1 cellular context compared by ENCODE assay signal in the genomic region with DNA sequence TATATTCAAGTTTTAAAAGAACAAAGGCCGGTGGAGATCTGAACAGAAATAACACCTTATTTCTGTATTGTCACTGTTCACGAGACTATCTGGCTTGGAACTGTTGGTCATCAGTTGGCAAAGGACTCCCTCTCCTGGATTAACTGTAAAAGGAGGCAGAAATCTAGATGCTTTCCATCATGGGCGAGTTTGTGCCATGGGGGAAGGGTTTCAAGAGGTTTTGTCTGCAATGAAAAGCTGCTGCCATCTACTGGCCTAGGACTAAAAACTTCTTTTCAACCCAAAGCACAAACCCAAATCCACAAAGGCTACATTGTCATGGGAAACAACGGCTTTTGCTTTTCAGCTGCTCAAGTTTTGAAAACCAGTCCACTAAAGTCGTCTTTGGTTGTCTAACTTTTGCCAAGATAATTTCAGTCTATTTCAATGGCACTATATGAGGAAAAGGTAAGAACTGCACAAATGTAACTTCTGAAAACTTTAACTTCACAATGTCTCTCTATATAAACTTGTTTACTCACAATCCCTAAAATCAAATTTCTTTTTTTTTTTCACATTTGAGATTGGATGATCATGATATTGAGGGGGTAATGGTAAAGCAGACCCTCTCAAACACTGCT.
TF ChIP-seq lines count a peak whose summit lies in the region.

No MANE protein-coding gene starts in this region.

TF ChIP-seq in HepG2, 621 proteins besides CTCF, POLR2A, EP300 and RAD21 (continued from another document):
- TF ChIP-seq, protein P1, sequence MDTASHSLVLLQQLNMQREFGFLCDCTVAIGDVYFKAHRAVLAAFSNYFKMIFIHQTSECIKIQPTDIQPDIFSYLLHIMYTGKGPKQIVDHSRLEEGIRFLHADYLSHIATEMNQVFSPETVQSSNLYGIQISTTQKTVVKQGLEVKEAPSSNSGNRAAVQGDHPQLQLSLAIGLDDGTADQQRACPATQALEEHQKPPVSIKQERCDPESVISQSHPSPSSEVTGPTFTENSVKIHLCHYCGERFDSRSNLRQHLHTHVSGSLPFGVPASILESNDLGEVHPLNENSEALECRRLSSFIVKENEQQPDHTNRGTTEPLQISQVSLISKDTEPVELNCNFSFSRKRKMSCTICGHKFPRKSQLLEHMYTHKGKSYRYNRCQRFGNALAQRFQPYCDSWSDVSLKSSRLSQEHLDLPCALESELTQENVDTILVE (CRISPR knock-in tag; IDR thresholded peaks at IDR 0.05) = 0 out of 2 replicates have a peak, but pooled peaks have one; percentile 35
- no peak for TF ChIP-seq ZNF136 (CRISPR knock-in tag; IDR thresholded peaks at IDR 0.05; ENCODE audit: low read depth)
- TF ChIP-seq, protein P2, sequence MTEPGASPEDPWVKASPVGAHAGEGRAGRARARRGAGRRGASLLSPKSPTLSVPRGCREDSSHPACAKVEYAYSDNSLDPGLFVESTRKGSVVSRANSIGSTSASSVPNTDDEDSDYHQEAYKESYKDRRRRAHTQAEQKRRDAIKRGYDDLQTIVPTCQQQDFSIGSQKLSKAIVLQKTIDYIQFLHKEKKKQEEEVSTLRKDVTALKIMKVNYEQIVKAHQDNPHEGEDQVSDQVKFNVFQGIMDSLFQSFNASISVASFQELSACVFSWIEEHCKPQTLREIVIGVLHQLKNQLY (CRISPR knock-in tag; IDR thresholded peaks at IDR 0.05) = no peak
- TF ChIP-seq, protein P3, sequence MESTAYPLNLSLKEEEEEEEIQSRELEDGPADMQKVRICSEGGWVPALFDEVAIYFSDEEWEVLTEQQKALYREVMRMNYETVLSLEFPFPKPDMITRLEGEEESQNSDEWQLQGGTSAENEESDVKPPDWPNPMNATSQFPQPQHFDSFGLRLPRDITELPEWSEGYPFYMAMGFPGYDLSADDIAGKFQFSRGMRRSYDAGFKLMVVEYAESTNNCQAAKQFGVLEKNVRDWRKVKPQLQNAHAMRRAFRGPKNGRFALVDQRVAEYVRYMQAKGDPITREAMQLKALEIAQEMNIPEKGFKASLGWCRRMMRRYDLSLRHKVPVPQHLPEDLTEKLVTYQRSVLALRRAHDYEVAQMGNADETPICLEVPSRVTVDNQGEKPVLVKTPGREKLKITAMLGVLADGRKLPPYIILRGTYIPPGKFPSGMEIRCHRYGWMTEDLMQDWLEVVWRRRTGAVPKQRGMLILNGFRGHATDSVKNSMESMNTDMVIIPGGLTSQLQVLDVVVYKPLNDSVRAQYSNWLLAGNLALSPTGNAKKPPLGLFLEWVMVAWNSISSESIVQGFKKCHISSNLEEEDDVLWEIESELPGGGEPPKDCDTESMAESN (CRISPR knock-in tag; conservative IDR thresholded peaks at IDR 0.05) = no peak
- no peak for TF ChIP-seq NFIB (CRISPR knock-in tag; IDR thresholded peaks at IDR 0.05; ENCODE audit: borderline replicate concordance)
- peak; percentile 37 for TF ChIP-seq SAP130 (CRISPR knock-in tag; IDR thresholded peaks at IDR 0.05; ENCODE audit: low read depth)
- no peak for TF ChIP-seq ZNF12 (CRISPR knock-in tag; IDR thresholded peaks at IDR 0.05)
- TF ChIP-seq NFE2L2 (IDR thresholded peaks at IDR 0.05; ENCODE audit: low read length) = no peak
- no peak for TF ChIP-seq SYNCRIP (IDR thresholded peaks at IDR 0.05; ENCODE audit: insufficient read depth, low read depth, low read length)
- no peak for TF ChIP-seq ONECUT2 (CRISPR knock-in tag; IDR thresholded peaks at IDR 0.05)
- no peak for TF ChIP-seq ZNF558 (CRISPR knock-in tag; IDR thresholded peaks at IDR 0.05; ENCODE audit: borderline replicate concordance)
- TF ChIP-seq, protein P4, sequence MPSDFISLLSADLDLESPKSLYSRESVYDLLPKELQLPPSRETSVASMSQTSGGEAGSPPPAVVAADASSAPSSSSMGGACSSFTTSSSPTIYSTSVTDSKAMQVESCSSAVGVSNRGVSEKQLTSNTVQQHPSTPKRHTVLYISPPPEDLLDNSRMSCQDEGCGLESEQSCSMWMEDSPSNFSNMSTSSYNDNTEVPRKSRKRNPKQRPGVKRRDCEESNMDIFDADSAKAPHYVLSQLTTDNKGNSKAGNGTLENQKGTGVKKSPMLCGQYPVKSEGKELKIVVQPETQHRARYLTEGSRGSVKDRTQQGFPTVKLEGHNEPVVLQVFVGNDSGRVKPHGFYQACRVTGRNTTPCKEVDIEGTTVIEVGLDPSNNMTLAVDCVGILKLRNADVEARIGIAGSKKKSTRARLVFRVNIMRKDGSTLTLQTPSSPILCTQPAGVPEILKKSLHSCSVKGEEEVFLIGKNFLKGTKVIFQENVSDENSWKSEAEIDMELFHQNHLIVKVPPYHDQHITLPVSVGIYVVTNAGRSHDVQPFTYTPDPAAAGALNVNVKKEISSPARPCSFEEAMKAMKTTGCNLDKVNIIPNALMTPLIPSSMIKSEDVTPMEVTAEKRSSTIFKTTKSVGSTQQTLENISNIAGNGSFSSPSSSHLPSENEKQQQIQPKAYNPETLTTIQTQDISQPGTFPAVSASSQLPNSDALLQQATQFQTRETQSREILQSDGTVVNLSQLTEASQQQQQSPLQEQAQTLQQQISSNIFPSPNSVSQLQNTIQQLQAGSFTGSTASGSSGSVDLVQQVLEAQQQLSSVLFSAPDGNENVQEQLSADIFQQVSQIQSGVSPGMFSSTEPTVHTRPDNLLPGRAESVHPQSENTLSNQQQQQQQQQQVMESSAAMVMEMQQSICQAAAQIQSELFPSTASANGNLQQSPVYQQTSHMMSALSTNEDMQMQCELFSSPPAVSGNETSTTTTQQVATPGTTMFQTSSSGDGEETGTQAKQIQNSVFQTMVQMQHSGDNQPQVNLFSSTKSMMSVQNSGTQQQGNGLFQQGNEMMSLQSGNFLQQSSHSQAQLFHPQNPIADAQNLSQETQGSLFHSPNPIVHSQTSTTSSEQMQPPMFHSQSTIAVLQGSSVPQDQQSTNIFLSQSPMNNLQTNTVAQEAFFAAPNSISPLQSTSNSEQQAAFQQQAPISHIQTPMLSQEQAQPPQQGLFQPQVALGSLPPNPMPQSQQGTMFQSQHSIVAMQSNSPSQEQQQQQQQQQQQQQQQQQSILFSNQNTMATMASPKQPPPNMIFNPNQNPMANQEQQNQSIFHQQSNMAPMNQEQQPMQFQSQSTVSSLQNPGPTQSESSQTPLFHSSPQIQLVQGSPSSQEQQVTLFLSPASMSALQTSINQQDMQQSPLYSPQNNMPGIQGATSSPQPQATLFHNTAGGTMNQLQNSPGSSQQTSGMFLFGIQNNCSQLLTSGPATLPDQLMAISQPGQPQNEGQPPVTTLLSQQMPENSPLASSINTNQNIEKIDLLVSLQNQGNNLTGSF (CRISPR knock-in tag; IDR thresholded peaks at IDR 0.05) = no peak
- TF ChIP-seq ZFP36L2 (CRISPR knock-in tag; IDR thresholded peaks at IDR 0.05) = no peak
- peak; percentile 45; the same call in 1 of the 2 replicates for TF ChIP-seq MED1 (CRISPR knock-in tag; IDR thresholded peaks at IDR 0.05)
- no peak for TF ChIP-seq AGO2 (optimal IDR thresholded peaks at IDR 0.05; ENCODE audit: low read depth, low read length)
- TF ChIP-seq TBX2 (CRISPR knock-in tag; IDR thresholded peaks at IDR 0.05; ENCODE audit: borderline replicate concordance) = no peak
- TF ChIP-seq, protein P5, sequence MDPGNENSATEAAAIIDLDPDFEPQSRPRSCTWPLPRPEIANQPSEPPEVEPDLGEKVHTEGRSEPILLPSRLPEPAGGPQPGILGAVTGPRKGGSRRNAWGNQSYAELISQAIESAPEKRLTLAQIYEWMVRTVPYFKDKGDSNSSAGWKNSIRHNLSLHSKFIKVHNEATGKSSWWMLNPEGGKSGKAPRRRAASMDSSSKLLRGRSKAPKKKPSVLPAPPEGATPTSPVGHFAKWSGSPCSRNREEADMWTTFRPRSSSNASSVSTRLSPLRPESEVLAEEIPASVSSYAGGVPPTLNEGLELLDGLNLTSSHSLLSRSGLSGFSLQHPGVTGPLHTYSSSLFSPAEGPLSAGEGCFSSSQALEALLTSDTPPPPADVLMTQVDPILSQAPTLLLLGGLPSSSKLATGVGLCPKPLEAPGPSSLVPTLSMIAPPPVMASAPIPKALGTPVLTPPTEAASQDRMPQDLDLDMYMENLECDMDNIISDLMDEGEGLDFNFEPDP (CRISPR knock-in tag; conservative IDR thresholded peaks at IDR 0.05) = no peak
- TF ChIP-seq ZNF430 (CRISPR knock-in tag; IDR thresholded peaks at IDR 0.05) = no peak
- TF ChIP-seq FOSL2 (CRISPR knock-in tag; IDR thresholded peaks at IDR 0.05) = no peak
- TF ChIP-seq ATM (IDR thresholded peaks at IDR 0.05; ENCODE audit: borderline replicate concordance) = no peak
- no peak for TF ChIP-seq ZKSCAN5 (CRISPR knock-in tag; IDR thresholded peaks at IDR 0.05)
- no peak for TF ChIP-seq ZNF788 (CRISPR knock-in tag; IDR thresholded peaks at IDR 0.05; ENCODE audit: borderline replicate concordance)
- TF ChIP-seq NFKBIZ (CRISPR knock-in tag; IDR thresholded peaks at IDR 0.05) = no peak
- TF ChIP-seq ZKSCAN8 (CRISPR knock-in tag; IDR thresholded peaks at IDR 0.05; ENCODE audit: borderline replicate concordance) = peak; percentile 63; the same call in 1 of the 2 replicates
- TF ChIP-seq KLF16 (CRISPR knock-in tag; IDR thresholded peaks at IDR 0.05) = no peak
- TF ChIP-seq KLF6 (CRISPR knock-in tag; IDR thresholded peaks at IDR 0.05) = no peak
- TF ChIP-seq RXRB (CRISPR knock-in tag; IDR thresholded peaks at IDR 0.05; ENCODE audit: borderline replicate concordance) = no peak
- TF ChIP-seq HOXA5 (CRISPR knock-in tag; IDR thresholded peaks at IDR 0.05) = peak; percentile 40; the same call in 1 of the 2 replicates
- TF ChIP-seq HNRNPUL1 (IDR thresholded peaks at IDR 0.05; ENCODE audit: low read depth, low read length) = no peak
- TF ChIP-seq KLF15 (CRISPR knock-in tag; IDR thresholded peaks at IDR 0.05; ENCODE audit: borderline replicate concordance) = no peak
- no peak for TF ChIP-seq ZSCAN21 (CRISPR knock-in tag; IDR thresholded peaks at IDR 0.05; ENCODE audit: borderline replicate concordance)
- TF ChIP-seq ZNF17 (CRISPR knock-in tag; IDR thresholded peaks at IDR 0.05) = no peak
- TF ChIP-seq HNRNPH1 (optimal IDR thresholded peaks at IDR 0.05; ENCODE audit: low read depth, low read length) = no peak
- TF ChIP-seq FOXO1 (CRISPR knock-in tag; IDR thresholded peaks at IDR 0.05) = no peak
- no peak for TF ChIP-seq POLR2G (IDR thresholded peaks at IDR 0.05; ENCODE audit: low read depth, low read length)
- TF ChIP-seq, protein P6, sequence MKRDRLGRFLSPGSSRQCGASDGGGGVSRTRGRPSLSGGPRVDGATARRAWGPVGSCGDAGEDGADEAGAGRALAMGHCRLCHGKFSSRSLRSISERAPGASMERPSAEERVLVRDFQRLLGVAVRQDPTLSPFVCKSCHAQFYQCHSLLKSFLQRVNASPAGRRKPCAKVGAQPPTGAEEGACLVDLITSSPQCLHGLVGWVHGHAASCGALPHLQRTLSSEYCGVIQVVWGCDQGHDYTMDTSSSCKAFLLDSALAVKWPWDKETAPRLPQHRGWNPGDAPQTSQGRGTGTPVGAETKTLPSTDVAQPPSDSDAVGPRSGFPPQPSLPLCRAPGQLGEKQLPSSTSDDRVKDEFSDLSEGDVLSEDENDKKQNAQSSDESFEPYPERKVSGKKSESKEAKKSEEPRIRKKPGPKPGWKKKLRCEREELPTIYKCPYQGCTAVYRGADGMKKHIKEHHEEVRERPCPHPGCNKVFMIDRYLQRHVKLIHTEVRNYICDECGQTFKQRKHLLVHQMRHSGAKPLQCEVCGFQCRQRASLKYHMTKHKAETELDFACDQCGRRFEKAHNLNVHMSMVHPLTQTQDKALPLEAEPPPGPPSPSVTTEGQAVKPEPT (CRISPR knock-in tag; IDR thresholded peaks at IDR 0.05; ENCODE audit: low read depth) = no peak
- TF ChIP-seq TEAD3 (CRISPR knock-in tag; optimal IDR thresholded peaks at IDR 0.05; ENCODE audit: borderline replicate concordance) = peak; percentile 20
- no peak for TF ChIP-seq ZNF564 (CRISPR knock-in tag; IDR thresholded peaks at IDR 0.05)
- TF ChIP-seq HOXD1 (CRISPR knock-in tag; IDR thresholded peaks at IDR 0.05) = no peak
- 0 out of 2 replicates have a peak, but pooled peaks have one; percentile 18 for TF ChIP-seq ZNF614 (CRISPR knock-in tag; IDR thresholded peaks at IDR 0.05; ENCODE audit: borderline replicate concordance)
- 0 out of 2 replicates have a peak, but pooled peaks have one; percentile 26 for TF ChIP-seq FOXJ3 (CRISPR knock-in tag; IDR thresholded peaks at IDR 0.05; ENCODE audit: borderline replicate concordance)
- no peak for TF ChIP-seq ZNF570 (CRISPR knock-in tag; IDR thresholded peaks at IDR 0.05; ENCODE audit: borderline replicate concordance)
- TF ChIP-seq DMAP1 (CRISPR knock-in tag; IDR thresholded peaks at IDR 0.05) = no peak
- TF ChIP-seq ZSCAN12 (CRISPR knock-in tag; IDR thresholded peaks at IDR 0.05) = no peak
- no peak for TF ChIP-seq THYN1 (CRISPR knock-in tag; IDR thresholded peaks at IDR 0.05; ENCODE audit: borderline replicate concordance, low read depth)
- no peak for TF ChIP-seq SKI (IDR thresholded peaks at IDR 0.05; ENCODE audit: partially characterized antibody)
- no peak for TF ChIP-seq IKZF1 (IDR thresholded peaks at IDR 0.05)
- no peak for TF ChIP-seq PHF5A (CRISPR knock-in tag; IDR thresholded peaks at IDR 0.05; ENCODE audit: low read depth, unreplicated experiment)
- no peak for TF ChIP-seq KLF12 (CRISPR knock-in tag; IDR thresholded peaks at IDR 0.05; ENCODE audit: borderline replicate concordance)
- no peak for TF ChIP-seq CBX5 (CRISPR knock-in tag; IDR thresholded peaks at IDR 0.05; ENCODE audit: borderline replicate concordance)
- no peak for TF ChIP-seq ARHGAP35 (CRISPR knock-in tag; IDR thresholded peaks at IDR 0.05; ENCODE audit: borderline replicate concordance)
- no peak for TF ChIP-seq TRIM24 (CRISPR knock-in tag; IDR thresholded peaks at IDR 0.05)
- TF ChIP-seq, protein P7, sequence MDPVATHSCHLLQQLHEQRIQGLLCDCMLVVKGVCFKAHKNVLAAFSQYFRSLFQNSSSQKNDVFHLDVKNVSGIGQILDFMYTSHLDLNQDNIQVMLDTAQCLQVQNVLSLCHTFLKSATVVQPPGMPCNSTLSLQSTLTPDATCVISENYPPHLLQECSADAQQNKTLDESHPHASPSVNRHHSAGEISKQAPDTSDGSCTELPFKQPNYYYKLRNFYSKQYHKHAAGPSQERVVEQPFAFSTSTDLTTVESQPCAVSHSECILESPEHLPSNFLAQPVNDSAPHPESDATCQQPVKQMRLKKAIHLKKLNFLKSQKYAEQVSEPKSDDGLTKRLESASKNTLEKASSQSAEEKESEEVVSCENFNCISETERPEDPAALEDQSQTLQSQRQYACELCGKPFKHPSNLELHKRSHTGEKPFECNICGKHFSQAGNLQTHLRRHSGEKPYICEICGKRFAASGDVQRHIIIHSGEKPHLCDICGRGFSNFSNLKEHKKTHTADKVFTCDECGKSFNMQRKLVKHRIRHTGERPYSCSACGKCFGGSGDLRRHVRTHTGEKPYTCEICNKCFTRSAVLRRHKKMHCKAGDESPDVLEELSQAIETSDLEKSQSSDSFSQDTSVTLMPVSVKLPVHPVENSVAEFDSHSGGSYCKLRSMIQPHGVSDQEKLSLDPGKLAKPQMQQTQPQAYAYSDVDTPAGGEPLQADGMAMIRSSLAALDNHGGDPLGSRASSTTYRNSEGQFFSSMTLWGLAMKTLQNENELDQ (CRISPR knock-in tag; IDR thresholded peaks at IDR 0.05; ENCODE audit: borderline replicate concordance) = no peak
- no peak for TF ChIP-seq HOXA7 (CRISPR knock-in tag; IDR thresholded peaks at IDR 0.05)
- no peak for TF ChIP-seq ZNF326 (CRISPR knock-in tag; IDR thresholded peaks at IDR 0.05; ENCODE audit: borderline replicate concordance)
- no peak for TF ChIP-seq NFIC (IDR thresholded peaks at IDR 0.05; ENCODE audit: low read length)
- TF ChIP-seq MBNL3 (CRISPR knock-in tag; conservative IDR thresholded peaks at IDR 0.05) = no peak
- TF ChIP-seq FOXP1 (IDR thresholded peaks at IDR 0.05) = no peak
- no peak for TF ChIP-seq FOXP1 (CRISPR knock-in tag; IDR thresholded peaks at IDR 0.05)
- TF ChIP-seq HHEX (CRISPR knock-in tag; IDR thresholded peaks at IDR 0.05) = no peak
